In the genomic region with DNA sequence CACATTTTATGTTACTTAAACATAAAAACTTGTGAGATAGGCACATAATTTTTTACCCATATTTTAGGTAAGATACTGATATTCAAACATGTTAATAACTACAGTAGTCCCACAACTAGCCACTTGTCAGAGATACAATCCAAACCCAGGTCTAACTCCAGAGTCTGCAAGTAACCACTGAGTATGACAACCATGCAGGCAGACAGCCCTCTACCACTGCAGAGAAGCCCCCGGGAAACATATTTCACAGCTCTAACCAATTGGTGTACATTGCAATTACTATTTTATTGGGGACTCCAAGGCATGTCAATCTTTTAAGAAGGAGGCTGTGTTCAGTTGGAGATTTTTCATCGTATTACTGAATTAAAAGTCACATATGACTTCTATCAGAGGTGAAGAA, we compare ENCODE assay signal across 17 cellular contexts.
DNase-seq lines count a peak whose midpoint lies in the region; ATAC-seq and TF ChIP-seq lines count a peak whose summit lies in the region.
"Had no signal": no experiment of that assay in that cellular context is flagged by ENCODE, and none has a peak within 500 bp of the region (broad histone marks: within the 10 kb centered on the region; RNA-seq: fewer than 3 reads in every experiment).

No MANE protein-coding gene starts in this region.

- H3K4me1 ChIP-seq in HUES48 (ENCODE audit: control insufficient read depth, insufficient read depth, low read length) (peaks cover 21% of the 10 kb centered on the region), mammary epithelial cell (ENCODE audit: insufficient read depth, low read length) (peaks cover 54% of the 10 kb centered on the region)
- H3K4me1 ChIP-seq: testis had no signal

- peaks cover 50% of the 10 kb centered on the region for H3K4me1 Mint-ChIP-seq in nephron progenitor cell
- H3K4me1 Mint-ChIP-seq in activated CD4-positive, alpha-beta memory T cell treated with anti-CD3 and anti-CD28 coated beads for 36 hours (ENCODE audit: low read depth) = peaks cover 24% of the 10 kb centered on the region

- H4K20me1 ChIP-seq in mammary epithelial cell (ENCODE audit: insufficient read depth, low read length) = no peaks in the 10 kb centered on the region

- dilution Hi-C loops in mammary epithelial cell (cut with HindIII; ENCODE audit: low sequenced_read_pairs) = no loop called here

- H3K9ac ChIP-seq in HUES48 (ENCODE audit: low read depth, low read length) = no peak overlapping the region
- H3K9ac ChIP-seq in mammary epithelial cell (ENCODE audit: insufficient read depth, low read length) = peak overlapping the region; percentile 65

- no peak for ATAC-seq in GM18861 (IDR thresholded peaks at IDR 0.05; ENCODE audit: unreplicated experiment)

- DNase-seq in A172 (ENCODE audit: low spot score) = peak; percentile 19
- DNase-seq in mammary epithelial cell = no peak
- DNase-seq in nephron progenitor cell = no peak
- no peak for DNase-seq in EL
- DNase-seq in stimulated activated CD4-positive, alpha-beta T cell treated with anti-CD3 and anti-CD28 coated beads, Interleukin-2, amount 100 ng/mL, for 24 hours = no peak
- DNase-seq in activated CD4-positive, alpha-beta memory T cell treated with anti-CD3 and anti-CD28 coated beads for 36 hours = no peak
- DNase-seq: activated B cell treated with CpG ODN at 0.5 μM for 24 hours; activated naive CD4-positive, alpha-beta T cell treated with anti-CD3 and anti-CD28 coated beads, Interleukin-2, amount 10 ng/mL, durations not matched to agents 7 days and 5 days; COR-L47; kidney; NCI-H2081 treated with DMSO at 0.1 percent for 48 hours; NCI-H526 treated with DMSO at 0.1 percent for 48 hours; T-helper 1 cell; testis had no signal

- 27% methylated on average over 2 of the region's 2 CpGs for WGBS in mammary epithelial cell (ENCODE audit: low coverage, missing lambda C conversion rate)

- peaks cover 8% of the 10 kb centered on the region for H3K9me3 Mint-ChIP-seq in nephron progenitor cell
- H3K9me3 Mint-ChIP-seq in activated CD4-positive, alpha-beta memory T cell treated with anti-CD3 and anti-CD28 coated beads for 36 hours = peaks cover 4% of the 10 kb centered on the region
- H3K9me3 Mint-ChIP-seq: activated B cell treated with CpG ODN at 0.5 μM for 24 hours; central memory CD8-positive, alpha-beta T cell had no signal

- H3K36me3 Mint-ChIP-seq in nephron progenitor cell (ENCODE audit: low read depth) = peaks cover 20% of the 10 kb centered on the region
- peaks cover 25% of the 10 kb centered on the region for H3K36me3 Mint-ChIP-seq in activated CD4-positive, alpha-beta memory T cell treated with anti-CD3 and anti-CD28 coated beads for 36 hours

- peak overlapping the region; percentile 49 for H3K4me3 Mint-ChIP-seq in nephron progenitor cell
- H3K4me3 Mint-ChIP-seq in activated CD4-positive, alpha-beta memory T cell treated with anti-CD3 and anti-CD28 coated beads for 36 hours = no peak overlapping the region
- H3K4me3 Mint-ChIP-seq: activated B cell treated with CpG ODN at 0.5 μM for 24 hours; activated naive CD4-positive, alpha-beta T cell treated with anti-CD3 and anti-CD28 coated beads, Interleukin-2, amount 10 ng/mL, durations not matched to agents 7 days and 5 days; central memory CD8-positive, alpha-beta T cell had no signal

- intact Hi-C loops in mammary epithelial cell (cut with micrococcal nuclease) = loop anchor here (5.0 kb wide), 4 partner anchors 55 to 345 kb away; no protein-coding TSS in a partner anchor
- intact Hi-C loops in activated CD4-positive, alpha-beta memory T cell treated with anti-CD3 and anti-CD28 coated beads for 36 hours (cut with micrococcal nuclease) = no loop called here

- TF ChIP-seq CTCF in mammary epithelial cell (conservative IDR thresholded peaks at IDR 0.05 in 1 of 2, IDR thresholded peaks at IDR 0.05 in 1 of 2; ENCODE audit: extremely low read depth in 1 of 2, insufficient read depth in 1 of 2, low read depth in 1 of 2, low read length in 2 of 2) (no peak), nephron progenitor cell (IDR thresholded peaks at IDR 0.05) (no peak)

- H3K4me2 ChIP-seq in mammary epithelial cell (ENCODE audit: insufficient read depth, low read depth, low read length) = peak overlapping the region; percentile 79

- no peak overlapping the region for H2AFZ ChIP-seq in mammary epithelial cell (ENCODE audit: low read depth, low read length)

- CTCF ChIA-PET in mammary epithelial cell (lab: Charles Lee; ENCODE audit: low non-redundant PET) = no interaction called here
- CTCF ChIA-PET in activated CD4-positive, alpha-beta memory T cell treated with anti-CD3 and anti-CD28 coated beads for 36 hours (lab: Charles Lee) = interaction anchor here (0.5 to 0.9 kb wide), 2 partner anchors 135 to 586 kb away, joined by 3 read pairs; no protein-coding TSS in a partner anchor

- H3K27ac Mint-ChIP-seq in nephron progenitor cell = no peak overlapping the region
- no peak overlapping the region for H3K27ac Mint-ChIP-seq in activated CD4-positive, alpha-beta memory T cell treated with anti-CD3 and anti-CD28 coated beads for 36 hours
- H3K27ac Mint-ChIP-seq: activated B cell treated with CpG ODN at 0.5 μM for 24 hours; activated naive CD4-positive, alpha-beta T cell treated with anti-CD3 and anti-CD28 coated beads, Interleukin-2, amount 10 ng/mL, durations not matched to agents 7 days and 5 days had no signal

- in situ Hi-C loops in mammary epithelial cell (cut with MboI; ENCODE audit: low sequenced_read_pairs in 2 of 2) = loop anchor here in 1 of 2 donors (5.0 to 10.0 kb wide), 2 partner anchors 135 to 357 kb away; no protein-coding TSS in a partner anchor

- no peaks in the 10 kb centered on the region for H3K27me3 ChIP-seq in HUES48 (ENCODE audit: control insufficient read depth, insufficient read depth, low read length)
- H3K27me3 ChIP-seq in mammary epithelial cell (ENCODE audit: insufficient read depth, low read length) = no peaks in the 10 kb centered on the region
- H3K27me3 ChIP-seq: testis had no signal

- POLR2A ChIA-PET in activated CD4-positive, alpha-beta memory T cell treated with anti-CD3 and anti-CD28 coated beads for 36 hours (lab: Charles Lee) = no interaction called here

- no TSS peak for BruUV-seq in mammary epithelial cell (replicated peaks; lab: Mats Ljungman, UMichigan)

- H3K27ac ChIP-seq in HUES48 (ENCODE audit: low read depth, low read length) (peak overlapping the region; percentile 96), mammary epithelial cell (ENCODE audit: insufficient read depth, low read depth, low read length) (peak overlapping the region; percentile 84)
- H3K27ac ChIP-seq: testis had no signal

- H3K36me3 ChIP-seq in HUES48 (ENCODE audit: control insufficient read depth, insufficient read depth, low read length) = no peaks in the 10 kb centered on the region
- H3K36me3 ChIP-seq in mammary epithelial cell (ENCODE audit: insufficient read depth, low read length) = no peaks in the 10 kb centered on the region

- H3K4me3 ChIP-seq in HUES48 (ENCODE audit: low read depth, low read length) (no peak overlapping the region), mammary epithelial cell (replicated peaks in 1 of 3; ENCODE audit: insufficient read depth in 1 of 3, low read depth in 2 of 3, low read length in 3 of 3) (no peak overlapping the region)
- H3K4me3 ChIP-seq: testis had no signal

- peaks cover 84% of the 10 kb centered on the region for H3K79me2 ChIP-seq in mammary epithelial cell (ENCODE audit: insufficient read depth, low read length)

- H3K9me3 ChIP-seq in HUES48 (ENCODE audit: control insufficient read depth, insufficient read depth, low read length) (no peaks in the 10 kb centered on the region), mammary epithelial cell (replicated peaks; ENCODE audit: insufficient read depth, low read length) (no peaks in the 10 kb centered on the region)
- H3K9me3 ChIP-seq: testis had no signal

- H3K27me3 Mint-ChIP-seq in nephron progenitor cell (ENCODE audit: low read depth, poor library complexity) = no peaks in the 10 kb centered on the region
- H3K27me3 Mint-ChIP-seq in activated CD4-positive, alpha-beta memory T cell treated with anti-CD3 and anti-CD28 coated beads for 36 hours = no peaks in the 10 kb centered on the region
- H3K27me3 Mint-ChIP-seq: activated B cell treated with CpG ODN at 0.5 μM for 24 hours; activated naive CD4-positive, alpha-beta T cell treated with anti-CD3 and anti-CD28 coated beads, Interleukin-2, amount 10 ng/mL, durations not matched to agents 7 days and 5 days; central memory CD8-positive, alpha-beta T cell had no signal
